In genomic region chr2:241014224-241014623, GRCh38 we compare ENCODE assay signal across 25 cellular contexts. TPM values are rescaled to one million over a fixed set of nuclear protein-coding genes. Genes with fewer than 3 reads are reported as not detected.
DNase-seq lines count a peak whose midpoint lies in the region; ATAC-seq and TF ChIP-seq lines count a peak whose summit lies in the region.
"Had no signal": no experiment of that assay in that cellular context is flagged by ENCODE, and none has a peak within 500 bp of the region (broad histone marks: within the 10 kb centered on the region; RNA-seq: fewer than 3 reads in every experiment).

No MANE protein-coding gene starts in this region.

- H3K27ac Mint-ChIP-seq in activated CD4-positive, alpha-beta T cell treated with anti-CD3 and anti-CD28 coated beads, Interleukin-2, amount 10 ng/mL, durations not matched to agents 7 days and 5 days, result no peak overlapping the region
- H3K27ac Mint-ChIP-seq in activated CD4-positive, alpha-beta T cell treated with anti-CD3 and anti-CD28 coated beads for 36 hours, result no peak overlapping the region
- H3K27ac Mint-ChIP-seq: CD8-positive, alpha-beta T cell; HFFc6 had no signal

- no peak overlapping the region for H3K4me2 ChIP-seq in osteoblast (ENCODE audit: insufficient read depth, low read length)
- H3K4me2 ChIP-seq: BLaER1 treated with 17β-estradiol and CSF1 and Interleukin-3, amounts not matched to agents 10 nM and 100 nM had no signal

- H2AFZ ChIP-seq in osteoblast (ENCODE audit: low read length), result no peak overlapping the region

- H3K36me3 ChIP-seq in heart right ventricle (no peaks in the 10 kb centered on the region), osteoblast (ENCODE audit: insufficient read depth, low read length) (peaks cover 1% of the 10 kb centered on the region), upper lobe of right lung (no peaks in the 10 kb centered on the region)
- H3K36me3 ChIP-seq: BLaER1 treated with 17β-estradiol and CSF1 and Interleukin-3, amounts not matched to agents 10 nM and 100 nM had no signal

- CTCF ChIA-PET in activated CD4-positive, alpha-beta T cell treated with anti-CD3 and anti-CD28 coated beads, Interleukin-2, amount 10 ng/mL, durations not matched to agents 7 days and 5 days (lab: Charles Lee), result no interaction called here
- CTCF ChIA-PET in activated CD4-positive, alpha-beta T cell treated with anti-CD3 and anti-CD28 coated beads for 36 hours (lab: Charles Lee), result no interaction called here

- H3K4me1 ChIP-seq in heart right ventricle, result peaks cover 3 to 16% (median 14%) of the 10 kb centered on the region in 9 donors
- peaks cover 14% of the 10 kb centered on the region for H3K4me1 ChIP-seq in osteoblast (ENCODE audit: insufficient read depth, low read length)
- H3K4me1 ChIP-seq in upper lobe of right lung, result peaks cover 17% of the 10 kb centered on the region

- H3K9me3 Mint-ChIP-seq in activated CD4-positive, alpha-beta T cell treated with anti-CD3 and anti-CD28 coated beads, Interleukin-2, amount 10 ng/mL, durations not matched to agents 7 days and 5 days, result no peaks in the 10 kb centered on the region
- no peaks in the 10 kb centered on the region for H3K9me3 Mint-ChIP-seq in activated CD4-positive, alpha-beta T cell treated with anti-CD3 and anti-CD28 coated beads for 36 hours (ENCODE audit: low read depth)
- H3K9me3 Mint-ChIP-seq: CD8-positive, alpha-beta T cell; HFFc6 had no signal

- no peak overlapping the region for H3K4me3 ChIP-seq in heart right ventricle
- no peak overlapping the region for H3K4me3 ChIP-seq in osteoblast (ENCODE audit: insufficient read depth, low read length)
- H3K4me3 ChIP-seq in upper lobe of right lung, result no peak overlapping the region
- H3K4me3 ChIP-seq: BLaER1 treated with 17β-estradiol and CSF1 and Interleukin-3, amounts not matched to agents 10 nM and 100 nM had no signal

- no peaks in the 10 kb centered on the region for H3K36me3 Mint-ChIP-seq in activated CD4-positive, alpha-beta T cell treated with anti-CD3 and anti-CD28 coated beads, Interleukin-2, amount 10 ng/mL, durations not matched to agents 7 days and 5 days (ENCODE audit: low read depth)
- no peaks in the 10 kb centered on the region for H3K36me3 Mint-ChIP-seq in activated CD4-positive, alpha-beta T cell treated with anti-CD3 and anti-CD28 coated beads for 36 hours (ENCODE audit: low read depth)
- H3K36me3 Mint-ChIP-seq: CD8-positive, alpha-beta T cell had no signal

- no peak overlapping the region for H3K4me3 Mint-ChIP-seq in activated CD4-positive, alpha-beta T cell treated with anti-CD3 and anti-CD28 coated beads, Interleukin-2, amount 10 ng/mL, durations not matched to agents 7 days and 5 days
- no peak overlapping the region for H3K4me3 Mint-ChIP-seq in activated CD4-positive, alpha-beta T cell treated with anti-CD3 and anti-CD28 coated beads for 36 hours
- H3K4me3 Mint-ChIP-seq: CD8-positive, alpha-beta T cell; HFFc6 had no signal

- intact Hi-C loops in activated CD4-positive, alpha-beta T cell treated with anti-CD3 and anti-CD28 coated beads for 36 hours (cut with DNase I, micrococcal nuclease), result no loop called here
- intact Hi-C loops in cardiac septum (cut with DNase I), result no loop called here
- intact Hi-C loops in heart right ventricle (cut with DNase I), result no loop called here
- intact Hi-C loops in upper lobe of right lung (cut with DNase I), result no loop called here

- 86 to 97% methylated on average over 6 of the region's 6 CpGs for WGBS in heart right ventricle, 2 donors

- H3K4me1 Mint-ChIP-seq in activated CD4-positive, alpha-beta T cell treated with anti-CD3 and anti-CD28 coated beads, Interleukin-2, amount 10 ng/mL, durations not matched to agents 7 days and 5 days, result peaks cover 15% of the 10 kb centered on the region
- peaks cover 20% of the 10 kb centered on the region for H3K4me1 Mint-ChIP-seq in activated CD4-positive, alpha-beta T cell treated with anti-CD3 and anti-CD28 coated beads for 36 hours

- H3K27ac ChIP-seq in heart right ventricle, result no peak overlapping the region
- no peak overlapping the region for H3K27ac ChIP-seq in osteoblast (ENCODE audit: low read depth, low read length)
- H3K27ac ChIP-seq in upper lobe of right lung, result no peak overlapping the region
- H3K27ac ChIP-seq: 22Rv1; BLaER1 treated with 17β-estradiol and CSF1 and Interleukin-3, amounts not matched to agents 10 nM and 100 nM; HL-60; RWPE1 had no signal

- DNase-seq in activated CD4-positive, alpha-beta T cell treated with anti-CD3 and anti-CD28 coated beads, Interleukin-2, amount 10 ng/mL, durations not matched to agents 7 days and 5 days, result peak; percentile 3
- no peak for DNase-seq in activated CD4-positive, alpha-beta T cell treated with anti-CD3 and anti-CD28 coated beads for 36 hours
- peak; percentile 19 for DNase-seq in cardiac septum (ENCODE audit: low spot score)
- no peak for DNase-seq in heart right ventricle
- peak; percentile 34 for DNase-seq in osteoblast (ENCODE audit: insufficient read length, low spot score, missing footprints)
- peak; percentile 20 for DNase-seq in upper lobe of right lung
- DNase-seq: DMS153, H7, HFFc6, KBM-7, MM.1S, NCI-H1048, NCI-H1417 treated with DMSO at 0.1 percent for 48 hours, NCI-H187, NCI-H2107, NCI-H748 treated with DMSO at 0.1 percent for 48 hours had no signal

- H3K27me3 Mint-ChIP-seq in activated CD4-positive, alpha-beta T cell treated with anti-CD3 and anti-CD28 coated beads, Interleukin-2, amount 10 ng/mL, durations not matched to agents 7 days and 5 days, result no peaks in the 10 kb centered on the region
- no peaks in the 10 kb centered on the region for H3K27me3 Mint-ChIP-seq in activated CD4-positive, alpha-beta T cell treated with anti-CD3 and anti-CD28 coated beads for 36 hours

- peaks cover 12% of the 10 kb centered on the region for H3K79me2 ChIP-seq in osteoblast (ENCODE audit: insufficient read depth, low read length)

- TF ChIP-seq CTCF in heart right ventricle (IDR thresholded peaks at IDR 0.05) (no peak), osteoblast (IDR thresholded peaks at IDR 0.05; ENCODE audit: extremely low read depth, low read depth, low read length) (no peak), upper lobe of right lung (IDR thresholded peaks at IDR 0.05) (no peak)

- no peaks in the 10 kb centered on the region for H3K27me3 ChIP-seq in heart right ventricle
- H3K27me3 ChIP-seq in osteoblast (ENCODE audit: insufficient read depth, low read length), result no peaks in the 10 kb centered on the region
- no peaks in the 10 kb centered on the region for H3K27me3 ChIP-seq in upper lobe of right lung

- H3K9me3 ChIP-seq in heart right ventricle, result no peaks in the 10 kb centered on the region
- H3K9me3 ChIP-seq in osteoblast (ENCODE audit: low read depth, low read length), result no peaks in the 10 kb centered on the region
- H3K9me3 ChIP-seq in upper lobe of right lung, result no peaks in the 10 kb centered on the region

- POLR2A ChIA-PET in activated CD4-positive, alpha-beta T cell treated with anti-CD3 and anti-CD28 coated beads, Interleukin-2, amount 10 ng/mL, durations not matched to agents 7 days and 5 days (lab: Charles Lee), result no interaction called here
- POLR2A ChIA-PET in activated CD4-positive, alpha-beta T cell treated with anti-CD3 and anti-CD28 coated beads for 36 hours (lab: Charles Lee), result no interaction called here

- peaks cover 48% of the 10 kb centered on the region for H4K20me1 ChIP-seq in osteoblast (ENCODE audit: insufficient read depth, low read length)
- H4K20me1 ChIP-seq: BLaER1 treated with 17β-estradiol and CSF1 and Interleukin-3, amounts not matched to agents 10 nM and 100 nM had no signal

- ATAC-seq in activated CD4-positive, alpha-beta T cell treated with anti-CD3 and anti-CD28 coated beads for 36 hours, result no peak
- ATAC-seq in heart right ventricle, result no peak
- ATAC-seq in upper lobe of right lung, result no peak
- ATAC-seq in HG02884 (IDR thresholded peaks at IDR 0.05; ENCODE audit: unreplicated experiment), result no peak
- no peak for ATAC-seq in HG02970 (IDR thresholded peaks at IDR 0.05; ENCODE audit: low FRiP score, unreplicated experiment)
- ATAC-seq: CD8-positive, alpha-beta T cell; HepG2 had no signal

RNA-seq across cellular contexts. Expression of gene SNED1, which starts 15.8 kb away (rescaled TPM):
- 1 to 10 TPM; 6.1 to 8.6 TPM for total RNA-seq in activated CD4-positive, alpha-beta T cell treated with anti-CD3 and anti-CD28 coated beads, Interleukin-2, amount 10 ng/mL, durations not matched to agents 7 days and 5 days
- total RNA-seq in activated CD4-positive, alpha-beta T cell treated with anti-CD3 and anti-CD28 coated beads for 36 hours, result under 1 TPM; 0.69 to 0.78 TPM
- 9.7 TPM for total RNA-seq in cardiac septum
- total RNA-seq in heart right ventricle, result 10 to 100 TPM in 1 of 10 donors, 1 to 10 TPM in 9; 3.9 to 12.7 (median 6.3) TPM
- polyA plus RNA-seq in heart right ventricle, result 1 to 10 TPM; 4.2 to 6.9 TPM
- total RNA-seq in osteoblast, result 94.8 and 127 TPM in 2 replicates
- 38.4 TPM for total RNA-seq in upper lobe of right lung
- total RNA-seq: HT-29 had no signal

Comparison
In these comparisons a context has a peak if more than half of its experiments do, and no peak if none do; other contexts are left out.
1. DNase-seq: peak in activated CD4-positive, alpha-beta T cell treated with anti-CD3 and anti-CD28 coated beads, Interleukin-2, amount 10 ng/mL, durations not matched to agents 7 days and 5 days (single experiment), cardiac septum (single experiment), osteoblast (single experiment) and upper lobe of right lung (single experiment); none in activated CD4-positive, alpha-beta T cell treated with anti-CD3 and anti-CD28 coated beads for 36 hours (single experiment) and heart right ventricle (0 of 2).